ENCODE assay signal across 15 cellular contexts in the genomic region with DNA sequence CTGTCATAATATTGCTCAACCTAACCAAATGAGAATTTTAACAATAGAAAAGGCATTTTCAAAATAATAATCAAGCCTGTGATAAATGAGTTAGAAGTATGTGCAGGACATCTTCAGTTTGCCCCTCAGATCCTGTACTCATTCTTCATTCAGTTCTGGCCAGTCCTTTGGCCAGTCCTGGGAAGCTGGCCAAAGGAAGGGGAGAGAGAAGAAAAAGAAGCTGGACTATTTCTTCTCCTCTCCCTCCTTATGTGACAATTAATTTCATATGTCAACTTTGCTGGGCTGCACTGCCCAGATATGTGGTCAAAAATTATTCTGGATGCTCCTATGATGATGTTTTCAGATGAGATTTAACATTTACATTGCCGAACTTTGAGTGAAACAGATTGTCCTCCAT. TPM values are rescaled to one million over a fixed set of nuclear protein-coding genes. Genes with fewer than 3 reads are reported as not detected.
DNase-seq lines count a peak whose midpoint lies in the region; ATAC-seq and TF ChIP-seq lines count a peak whose summit lies in the region.
"Had no signal": no experiment of that assay in that cellular context is flagged by ENCODE, and none has a peak within 500 bp of the region (broad histone marks: within the 10 kb centered on the region; RNA-seq: fewer than 3 reads in every experiment).

No MANE protein-coding gene starts in this region.

- no peaks in the 10 kb centered on the region for H3K79me2 ChIP-seq in KMS-11 (ENCODE audit: insufficient read depth, low read depth)

- H3K36me3 ChIP-seq in KMS-11 (ENCODE audit: insufficient read depth) (no peaks in the 10 kb centered on the region), vagina (no peaks in the 10 kb centered on the region), thyroid gland (no peaks in the 10 kb centered on the region)

- TF ChIP-seq POLR2A in vagina (IDR thresholded peaks at IDR 0.05) (no peak), thyroid gland (IDR thresholded peaks at IDR 0.05) (no peak)

- H3K4me1 ChIP-seq in KMS-11 (ENCODE audit: low read depth, poor library complexity, severe bottlenecking), result peaks cover 67% of the 10 kb centered on the region
- H3K4me1 ChIP-seq in vagina, result no peaks in the 10 kb centered on the region
- no peaks in the 10 kb centered on the region for H3K4me1 ChIP-seq in thyroid gland

- peak; percentile 44 for ATAC-seq in SK-N-SH treated with all-trans-retinoic acid at 6 μM for 48 hours
- ATAC-seq: HCT116 had no signal

- TF ChIP-seq CTCF in KMS-11 (conservative IDR thresholded peaks at IDR 0.05; ENCODE audit: low read depth, low read length) (no peak), fibroblast of the aortic adventitia (IDR thresholded peaks at IDR 0.05; ENCODE audit: insufficient read depth, low read length) (no peak), vagina (IDR thresholded peaks at IDR 0.05) (no peak), thyroid gland (IDR thresholded peaks at IDR 0.05) (no peak)

- intact Hi-C loops in vagina (cut with DNase I) (no loop called here), thyroid gland (cut with DNase I) (no loop called here)

- no peaks in the 10 kb centered on the region for H4K20me1 ChIP-seq in KMS-11 (ENCODE audit: insufficient read depth)

- H3K27me3 ChIP-seq in KMS-11 (ENCODE audit: insufficient read depth, low read depth) (no peaks in the 10 kb centered on the region), vagina (no peaks in the 10 kb centered on the region), thyroid gland (no peaks in the 10 kb centered on the region)

- no peak overlapping the region for H2AFZ ChIP-seq in KMS-11 (ENCODE audit: low read depth)

- 89 to 91% methylated on average over 1 of the region's 1 CpG for WGBS in thyroid gland, 2 donors

- H3K9me3 ChIP-seq in vagina (no peaks in the 10 kb centered on the region), thyroid gland (no peaks in the 10 kb centered on the region)

- H3K4me2 ChIP-seq in KMS-11, result peak overlapping the region; percentile 64; the same call in 1 of the 2 replicates

- H3K4me3 ChIP-seq in KMS-11 (IDR thresholded peaks at IDR 0.05; ENCODE audit: insufficient read depth, low read depth, low read length), result no peak overlapping the region
- H3K4me3 ChIP-seq in fibroblast of the aortic adventitia (ENCODE audit: low read depth, low read length), result no peak overlapping the region
- H3K4me3 ChIP-seq in vagina, result no peak overlapping the region
- no peak overlapping the region for H3K4me3 ChIP-seq in thyroid gland (replicated peaks in 1 of 3)

- H3K27ac ChIP-seq in KMS-11 (no peak overlapping the region; the same call in 1 of the 2 replicates), vagina (peak overlapping the region; percentile 7), thyroid gland (no peak overlapping the region)

- H3K9ac ChIP-seq in KMS-11, result no peak overlapping the region

- peak; percentile 55 for DNase-seq in fibroblast of the aortic adventitia (ENCODE audit: low read depth)
- no peak for DNase-seq in vagina (ENCODE audit: extremely low spot score in 2 of 2)
- no peak for DNase-seq in UCSD-AML1 (lab: John Stamatoyannopoulos, UW; ENCODE audit: unreplicated experiment)
- DNase-seq in thyroid gland, result no peak
- DNase-seq in HPDE6-E6E7 (ENCODE audit: extremely low spot score), result no peak
- DNase-seq: DMS79, GOT3, KBM-7, NCI-H1417, NCI-H187 treated with DMSO at 0.1 percent for 48 hours, NCI-H226, NCI-H524 had no signal

TF ChIP-seq in SK-N-SH treated with all-trans-retinoic acid at 6 μM for 48 hours, 23 proteins besides CTCF, POLR2A, EP300 and RAD21:
- no peak for TF ChIP-seq ZFP30 (CRISPR knock-in tag; IDR thresholded peaks at IDR 0.05)
- TF ChIP-seq OSR1 (CRISPR knock-in tag; IDR thresholded peaks at IDR 0.05), result no peak
- TF ChIP-seq, protein P1, sequence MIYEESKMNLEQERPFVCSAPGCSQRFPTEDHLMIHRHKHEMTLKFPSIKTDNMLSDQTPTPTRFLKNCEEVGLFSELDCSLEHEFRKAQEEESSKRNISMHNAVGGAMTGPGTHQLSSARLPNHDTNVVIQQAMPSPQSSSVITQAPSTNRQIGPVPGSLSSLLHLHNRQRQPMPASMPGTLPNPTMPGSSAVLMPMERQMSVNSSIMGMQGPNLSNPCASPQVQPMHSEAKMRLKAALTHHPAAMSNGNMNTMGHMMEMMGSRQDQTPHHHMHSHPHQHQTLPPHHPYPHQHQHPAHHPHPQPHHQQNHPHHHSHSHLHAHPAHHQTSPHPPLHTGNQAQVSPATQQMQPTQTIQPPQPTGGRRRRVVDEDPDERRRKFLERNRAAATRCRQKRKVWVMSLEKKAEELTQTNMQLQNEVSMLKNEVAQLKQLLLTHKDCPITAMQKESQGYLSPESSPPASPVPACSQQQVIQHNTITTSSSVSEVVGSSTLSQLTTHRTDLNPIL (CRISPR knock-in tag; IDR thresholded peaks at IDR 0.05; ENCODE audit: low read depth), result no peak
- no peak for TF ChIP-seq PPARA (CRISPR knock-in tag; IDR thresholded peaks at IDR 0.05; ENCODE audit: borderline replicate concordance)
- TF ChIP-seq TCF4 (CRISPR knock-in tag; IDR thresholded peaks at IDR 0.05; ENCODE audit: borderline replicate concordance), result no peak
- TF ChIP-seq GLIS3 (CRISPR knock-in tag; IDR thresholded peaks at IDR 0.05), result no peak
- no peak for TF ChIP-seq SNAI2 (CRISPR knock-in tag; IDR thresholded peaks at IDR 0.05)
- no peak for TF ChIP-seq ZNF8 (CRISPR knock-in tag; IDR thresholded peaks at IDR 0.05)
- no peak for TF ChIP-seq CSDC2 (CRISPR knock-in tag; IDR thresholded peaks at IDR 0.05)
- no peak for TF ChIP-seq ZFP3 (CRISPR knock-in tag; IDR thresholded peaks at IDR 0.05)
- TF ChIP-seq, protein P2, sequence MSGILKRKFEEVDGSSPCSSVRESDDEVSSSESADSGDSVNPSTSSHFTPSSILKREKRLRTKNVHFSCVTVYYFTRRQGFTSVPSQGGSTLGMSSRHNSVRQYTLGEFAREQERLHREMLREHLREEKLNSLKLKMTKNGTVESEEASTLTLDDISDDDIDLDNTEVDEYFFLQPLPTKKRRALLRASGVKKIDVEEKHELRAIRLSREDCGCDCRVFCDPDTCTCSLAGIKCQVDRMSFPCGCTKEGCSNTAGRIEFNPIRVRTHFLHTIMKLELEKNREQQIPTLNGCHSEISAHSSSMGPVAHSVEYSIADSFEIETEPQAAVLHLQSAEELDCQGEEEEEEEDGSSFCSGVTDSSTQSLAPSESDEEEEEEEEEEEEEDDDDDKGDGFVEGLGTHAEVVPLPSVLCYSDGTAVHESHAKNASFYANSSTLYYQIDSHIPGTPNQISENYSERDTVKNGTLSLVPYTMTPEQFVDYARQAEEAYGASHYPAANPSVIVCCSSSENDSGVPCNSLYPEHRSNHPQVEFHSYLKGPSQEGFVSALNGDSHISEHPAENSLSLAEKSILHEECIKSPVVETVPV (CRISPR knock-in tag; IDR thresholded peaks at IDR 0.05), result no peak
- TF ChIP-seq ZC3H10 (CRISPR knock-in tag; IDR thresholded peaks at IDR 0.05), result no peak
- TF ChIP-seq RARB (CRISPR knock-in tag; IDR thresholded peaks at IDR 0.05), result no peak
- TF ChIP-seq, protein P3, sequence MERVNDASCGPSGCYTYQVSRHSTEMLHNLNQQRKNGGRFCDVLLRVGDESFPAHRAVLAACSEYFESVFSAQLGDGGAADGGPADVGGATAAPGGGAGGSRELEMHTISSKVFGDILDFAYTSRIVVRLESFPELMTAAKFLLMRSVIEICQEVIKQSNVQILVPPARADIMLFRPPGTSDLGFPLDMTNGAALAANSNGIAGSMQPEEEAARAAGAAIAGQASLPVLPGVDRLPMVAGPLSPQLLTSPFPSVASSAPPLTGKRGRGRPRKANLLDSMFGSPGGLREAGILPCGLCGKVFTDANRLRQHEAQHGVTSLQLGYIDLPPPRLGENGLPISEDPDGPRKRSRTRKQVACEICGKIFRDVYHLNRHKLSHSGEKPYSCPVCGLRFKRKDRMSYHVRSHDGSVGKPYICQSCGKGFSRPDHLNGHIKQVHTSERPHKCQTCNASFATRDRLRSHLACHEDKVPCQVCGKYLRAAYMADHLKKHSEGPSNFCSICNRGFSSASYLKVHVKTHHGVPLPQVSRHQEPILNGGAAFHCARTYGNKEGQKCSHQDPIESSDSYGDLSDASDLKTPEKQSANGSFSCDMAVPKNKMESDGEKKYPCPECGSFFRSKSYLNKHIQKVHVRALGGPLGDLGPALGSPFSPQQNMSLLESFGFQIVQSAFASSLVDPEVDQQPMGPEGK (CRISPR knock-in tag; IDR thresholded peaks at IDR 0.05; ENCODE audit: borderline replicate concordance), result no peak
- TF ChIP-seq, protein P4, sequence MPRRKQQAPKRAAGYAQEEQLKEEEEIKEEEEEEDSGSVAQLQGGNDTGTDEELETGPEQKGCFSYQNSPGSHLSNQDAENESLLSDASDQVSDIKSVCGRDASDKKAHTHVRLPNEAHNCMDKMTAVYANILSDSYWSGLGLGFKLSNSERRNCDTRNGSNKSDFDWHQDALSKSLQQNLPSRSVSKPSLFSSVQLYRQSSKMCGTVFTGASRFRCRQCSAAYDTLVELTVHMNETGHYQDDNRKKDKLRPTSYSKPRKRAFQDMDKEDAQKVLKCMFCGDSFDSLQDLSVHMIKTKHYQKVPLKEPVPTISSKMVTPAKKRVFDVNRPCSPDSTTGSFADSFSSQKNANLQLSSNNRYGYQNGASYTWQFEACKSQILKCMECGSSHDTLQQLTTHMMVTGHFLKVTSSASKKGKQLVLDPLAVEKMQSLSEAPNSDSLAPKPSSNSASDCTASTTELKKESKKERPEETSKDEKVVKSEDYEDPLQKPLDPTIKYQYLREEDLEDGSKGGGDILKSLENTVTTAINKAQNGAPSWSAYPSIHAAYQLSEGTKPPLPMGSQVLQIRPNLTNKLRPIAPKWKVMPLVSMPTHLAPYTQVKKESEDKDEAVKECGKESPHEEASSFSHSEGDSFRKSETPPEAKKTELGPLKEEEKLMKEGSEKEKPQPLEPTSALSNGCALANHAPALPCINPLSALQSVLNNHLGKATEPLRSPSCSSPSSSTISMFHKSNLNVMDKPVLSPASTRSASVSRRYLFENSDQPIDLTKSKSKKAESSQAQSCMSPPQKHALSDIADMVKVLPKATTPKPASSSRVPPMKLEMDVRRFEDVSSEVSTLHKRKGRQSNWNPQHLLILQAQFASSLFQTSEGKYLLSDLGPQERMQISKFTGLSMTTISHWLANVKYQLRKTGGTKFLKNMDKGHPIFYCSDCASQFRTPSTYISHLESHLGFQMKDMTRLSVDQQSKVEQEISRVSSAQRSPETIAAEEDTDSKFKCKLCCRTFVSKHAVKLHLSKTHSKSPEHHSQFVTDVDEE (CRISPR knock-in tag; IDR thresholded peaks at IDR 0.05), result no peak
- no peak for TF ChIP-seq ISL1 (CRISPR knock-in tag; IDR thresholded peaks at IDR 0.05)
- TF ChIP-seq TOX (CRISPR knock-in tag; IDR thresholded peaks at IDR 0.05; ENCODE audit: borderline replicate concordance), result no peak
- TF ChIP-seq ZNF565 (CRISPR knock-in tag; conservative IDR thresholded peaks at IDR 0.05; ENCODE audit: low read depth), result no peak

RNA-seq across cellular contexts. Expression of a gene that starts 31.6 kb away (rescaled TPM):
- total RNA-seq in fibroblast of the aortic adventitia (ENCODE audit: low replicate concordance) (17.7 and 79.2 TPM in 2 replicates), vagina (62.6 TPM), thyroid gland (10 to 100 TPM; 14.0 to 33.6 (median 17.7) TPM)
